ENCODE assay signal across 14 cellular contexts in genomic region chr2:797556-797955, GRCh38.
DNase-seq lines count a peak whose midpoint lies in the region; ATAC-seq, FAIRE-seq and TF ChIP-seq lines count a peak whose summit lies in the region.
"Had no signal": no experiment of that assay in that cellular context is flagged by ENCODE, and none has a peak within 500 bp of the region (broad histone marks: within the 10 kb centered on the region; RNA-seq: fewer than 3 reads in every experiment).

No MANE protein-coding gene starts in this region.

- H3K9me3 ChIP-seq in RWPE2 (ENCODE audit: severe bottlenecking) (no peaks in the 10 kb centered on the region), neuronal stem cell (replicated peaks in 1 of 2; ENCODE audit: control insufficient read depth in 2 of 2, insufficient read depth in 1 of 2, low read depth in 1 of 2, low read length in 2 of 2) (no peaks in the 10 kb centered on the region), small intestine (ENCODE audit: control insufficient read depth, low read depth) (no peaks in the 10 kb centered on the region)
- H3K9me3 ChIP-seq: BLaER1 treated with 17β-estradiol and CSF1 and Interleukin-3, amounts not matched to agents 10 nM and 100 nM had no signal

- DNase-seq in Right ventricle myocardium inferior (ENCODE audit: missing footprints) (no peak), left cardiac atrium (no peak), RWPE2 (ENCODE audit: low spot score) (peak; percentile 26), islet precursor cell (peak; percentile 32), neuronal stem cell (ENCODE audit: low spot score) (no peak), small intestine (no peak)
- DNase-seq in activated T-cell treated with anti-CD3 and anti-CD28 coated beads, Interleukin-2, amount 50 U/mL, for 48 hours, result no peak
- DNase-seq: ACHN; CD4-positive, CD25-positive, alpha-beta regulatory T cell; DMS53; H7 had no signal

- no peak overlapping the region for H3K4me3 ChIP-seq in RWPE2 (ENCODE audit: severe bottlenecking)
- H3K4me3 ChIP-seq in neuronal stem cell (ENCODE audit: low read length in 2 of 2), result no peak overlapping the region
- H3K4me3 ChIP-seq in small intestine (ENCODE audit: low read depth in 1 of 2, low read length in 2 of 2), result no peak overlapping the region
- H3K4me3 ChIP-seq: BLaER1 treated with 17β-estradiol and CSF1 and Interleukin-3, amounts not matched to agents 10 nM and 100 nM had no signal

- no peak overlapping the region for H2AFZ ChIP-seq in neuronal stem cell (ENCODE audit: low read length)

- no peak overlapping the region for H2BK5ac ChIP-seq in neuronal stem cell (ENCODE audit: low read length)

- no peak for TF ChIP-seq CTCF in RWPE2 (IDR thresholded peaks at IDR 0.05; ENCODE audit: poor library complexity, severe bottlenecking)

- no peaks in the 10 kb centered on the region for H3K79me1 ChIP-seq in neuronal stem cell (ENCODE audit: low read depth, low read length)

- WGBS in neuronal stem cell (ENCODE audit: extremely low coverage in 2 of 2, insufficient read length in 2 of 2, insufficient replicate concordance in 1 of 2), 2 donors, result no CpG with 5 or more reads among the region's 8 CpGs
- WGBS in small intestine, 3 donors, result 74 to 85% (median 76%) methylated on average over 8 of the region's 8 CpGs

- no peak overlapping the region for H2BK12ac ChIP-seq in neuronal stem cell (ENCODE audit: low read length)

- H3K4me1 ChIP-seq in RWPE2 (ENCODE audit: insufficient read depth, poor library complexity, severe bottlenecking) (no peaks in the 10 kb centered on the region), neuronal stem cell (ENCODE audit: control insufficient read depth in 2 of 2, insufficient read depth in 1 of 2, low read depth in 1 of 2, low read length in 2 of 2) (no peaks in the 10 kb centered on the region), small intestine (ENCODE audit: control insufficient read depth in 2 of 2, insufficient read depth in 1 of 2, low read depth in 1 of 2, low read length in 1 of 2) (no peaks in the 10 kb centered on the region)
- H3K4me1 ChIP-seq: BLaER1 treated with 17β-estradiol and CSF1 and Interleukin-3, amounts not matched to agents 10 nM and 100 nM had no signal

- ATAC-seq in Right ventricle myocardium inferior, result peak; percentile 16
- no peak for ATAC-seq in left cardiac atrium
- no peak for ATAC-seq in RWPE2 (ENCODE audit: low read depth)
- no peak for ATAC-seq in HG03280 (IDR thresholded peaks at IDR 0.05; ENCODE audit: unreplicated experiment)

- intact Hi-C loops in Right ventricle myocardium inferior (cut with DNase I), result no loop called here
- intact Hi-C loops in left cardiac atrium (cut with DNase I), result no loop called here

- no peak overlapping the region for H3K23ac ChIP-seq in neuronal stem cell (ENCODE audit: low read depth, low read length, poor library complexity)

- no peak overlapping the region for H4K91ac ChIP-seq in neuronal stem cell (ENCODE audit: low read depth, low read length, poor library complexity)

- H3K27me3 ChIP-seq in RWPE2 (ENCODE audit: insufficient read depth, poor library complexity, severe bottlenecking) (no peaks in the 10 kb centered on the region), neuronal stem cell (ENCODE audit: control insufficient read depth in 3 of 3, insufficient read depth in 3 of 3, low read depth in 1 of 3, low read length in 3 of 3) (no peaks in the 10 kb centered on the region), small intestine (ENCODE audit: control insufficient read depth in 2 of 2, insufficient read depth in 2 of 2, low read length in 2 of 2) (no peaks in the 10 kb centered on the region)
- H3K27me3 ChIP-seq: BLaER1 treated with 17β-estradiol and CSF1 and Interleukin-3, amounts not matched to agents 10 nM and 100 nM had no signal

- H3K36me3 ChIP-seq in RWPE2 (ENCODE audit: low read depth) (no peaks in the 10 kb centered on the region), neuronal stem cell (replicated peaks in 1 of 2; ENCODE audit: control insufficient read depth in 2 of 2, insufficient read depth in 2 of 2, low read length in 2 of 2) (no peaks in the 10 kb centered on the region), small intestine (ENCODE audit: control insufficient read depth in 2 of 2, insufficient read depth in 2 of 2, low read length in 2 of 2) (no peaks in the 10 kb centered on the region)
- H3K36me3 ChIP-seq: BLaER1 treated with 17β-estradiol and CSF1 and Interleukin-3, amounts not matched to agents 10 nM and 100 nM had no signal

- H2BK120ac ChIP-seq in neuronal stem cell (ENCODE audit: low read depth, low read length), result no peak overlapping the region

- H3K27ac ChIP-seq in RWPE2 (ENCODE audit: poor library complexity, severe bottlenecking) (no peak overlapping the region), neuronal stem cell (replicated peaks; ENCODE audit: low read length) (no peak overlapping the region), small intestine (ENCODE audit: low read depth in 1 of 2, low read length in 1 of 2) (no peak overlapping the region)
- H3K27ac ChIP-seq: BLaER1 treated with 17β-estradiol and CSF1 and Interleukin-3, amounts not matched to agents 10 nM and 100 nM; HL-60 had no signal

- no peak overlapping the region for H3K4ac ChIP-seq in neuronal stem cell (ENCODE audit: low read length)

- no peak overlapping the region for H3K18ac ChIP-seq in neuronal stem cell (ENCODE audit: low read length)

- peak overlapping the region; percentile 14 for H2BK15ac ChIP-seq in neuronal stem cell (ENCODE audit: low read length)

- H2AK5ac ChIP-seq in neuronal stem cell (ENCODE audit: low read depth, low read length), result no peak overlapping the region

- no peak for FAIRE-seq in small intestine (lab: Jason Lieb, UNC)

- no peak overlapping the region for H3K9ac ChIP-seq in neuronal stem cell (ENCODE audit: low read depth, low read length, poor library complexity)
- H3K9ac ChIP-seq: BLaER1 treated with 17β-estradiol and CSF1 and Interleukin-3, amounts not matched to agents 10 nM and 100 nM had no signal

- no peak overlapping the region for H4K8ac ChIP-seq in neuronal stem cell (ENCODE audit: low read depth, low read length)

- H3K4me2 ChIP-seq in neuronal stem cell (ENCODE audit: insufficient read depth, low read length, poor library complexity, severe bottlenecking), result no peak overlapping the region
- H3K4me2 ChIP-seq: BLaER1 treated with 17β-estradiol and CSF1 and Interleukin-3, amounts not matched to agents 10 nM and 100 nM had no signal

- no peak overlapping the region for H3K14ac ChIP-seq in neuronal stem cell (ENCODE audit: low read length)

Comparison
In these comparisons a context has a peak if more than half of its experiments do, and no peak if none do; other contexts are left out.
1. DNase-seq: peak in RWPE2 (single experiment) and islet precursor cell (single experiment); none in Right ventricle myocardium inferior (single experiment), left cardiac atrium (single experiment), neuronal stem cell (single experiment), small intestine (single experiment) and activated T-cell treated with anti-CD3 and anti-CD28 coated beads, Interleukin-2, amount 50 U/mL, for 48 hours (0 of 2).